Comparison of ENCODE assay signal across 8 cellular contexts in the genomic region with DNA sequence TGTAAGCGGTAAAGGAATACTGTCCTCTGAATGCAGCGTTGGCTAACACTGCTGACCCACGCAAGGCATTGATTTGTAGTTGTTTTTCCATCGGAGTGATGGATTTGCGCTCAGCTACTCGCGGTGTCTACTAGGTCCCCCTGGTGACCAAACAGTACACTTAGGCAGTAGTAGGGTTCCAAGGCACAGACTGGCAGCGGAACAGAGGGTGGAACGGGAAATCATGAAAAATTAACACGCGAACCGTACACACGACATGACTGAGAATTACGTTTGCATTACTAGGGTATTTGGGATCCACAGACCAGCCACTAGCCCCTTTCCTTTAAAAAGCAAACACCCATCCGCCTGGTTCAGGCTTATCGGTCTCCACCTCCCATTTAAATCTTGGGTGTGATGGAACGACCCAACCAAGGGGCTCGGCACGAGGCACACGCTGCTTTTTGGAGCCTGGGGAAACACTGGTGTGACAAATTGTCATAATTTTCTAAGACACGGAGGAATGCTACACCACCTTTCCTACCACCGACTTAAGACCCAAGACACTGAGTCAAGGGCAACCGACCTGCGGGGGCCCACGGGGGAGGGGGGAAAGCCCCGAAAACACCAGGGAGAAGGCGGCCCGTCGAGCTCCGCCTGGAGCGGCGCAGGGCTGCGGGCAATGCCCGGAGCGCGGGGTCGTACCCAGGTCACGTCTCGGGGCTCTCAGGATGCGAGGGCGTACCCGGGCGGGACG. TPM values are rescaled to one million over a fixed set of nuclear protein-coding genes. Genes with fewer than 3 reads are reported as not detected.
A peak's percentile ranks its signal among the peaks of the same experiment; 100 is the strongest.
DNase-seq lines count a peak whose midpoint lies in the region; ATAC-seq and TF ChIP-seq lines count a peak whose summit lies in the region.

No MANE protein-coding gene starts in this region.

- peak overlapping the region; percentile 96 to 97 for H3K27ac ChIP-seq in coronary artery

- no peaks in the 10 kb centered on the region for H3K27me3 Mint-ChIP-seq in activated CD4-positive, alpha-beta T cell treated with anti-CD3 and anti-CD28 coated beads for 36 hours

- TF ChIP-seq CTCF in coronary artery (IDR thresholded peaks at IDR 0.05) = peak; percentile 58

- peaks cover 6% of the 10 kb centered on the region for H3K36me3 Mint-ChIP-seq in activated CD4-positive, alpha-beta T cell treated with anti-CD3 and anti-CD28 coated beads for 36 hours (ENCODE audit: low read depth)

- intact Hi-C loops in activated CD4-positive, alpha-beta T cell treated with anti-CD3 and anti-CD28 coated beads for 36 hours (cut with DNase I, micrococcal nuclease) = loop anchor here (1.0 to 10.0 kb wide), 17 partner anchors 31 to 1076 kb away; a partner anchor contains a TSS

- POLR2A ChIA-PET in activated CD4-positive, alpha-beta T cell treated with anti-CD3 and anti-CD28 coated beads for 36 hours (lab: Charles Lee) = interaction anchor here (0.6 to 2.4 kb wide), 3 partner anchors 21 to 129 kb away, joined by 3 to 12 read pairs (median 5); no protein-coding TSS in a partner anchor

- peak overlapping the region; percentile 94 for H3K4me3 Mint-ChIP-seq in activated CD4-positive, alpha-beta T cell treated with anti-CD3 and anti-CD28 coated beads for 36 hours

- H3K9me3 Mint-ChIP-seq in activated CD4-positive, alpha-beta T cell treated with anti-CD3 and anti-CD28 coated beads for 36 hours (ENCODE audit: low read depth) = no peaks in the 10 kb centered on the region

- peaks cover 36% of the 10 kb centered on the region for H3K4me1 Mint-ChIP-seq in activated CD4-positive, alpha-beta T cell treated with anti-CD3 and anti-CD28 coated beads for 36 hours

- peak overlapping the region; percentile 95 for H3K4me3 ChIP-seq in coronary artery

- DNase-seq in AG08395 (ENCODE audit: low spot score) = peak; percentile 86
- peak; percentile 38 for DNase-seq in NCI-H2196 treated with DMSO at 0.1 percent for 48 hours (lab: John Stamatoyannopoulos, UW; ENCODE audit: unreplicated experiment)
- DNase-seq in activated CD4-positive, alpha-beta T cell treated with anti-CD3 and anti-CD28 coated beads for 36 hours = peak; percentile 78
- DNase-seq in coronary artery (ENCODE audit: low spot score) = peak; percentile 82
- DNase-seq in left kidney (ENCODE audit: low read depth, low spot score) = peak; percentile 88
- DNase-seq in stimulated activated CD4-positive, alpha-beta T cell treated with anti-CD3 and anti-CD28 coated beads, Interleukin-2, amount 100 ng/mL, for 24 hours = peak; percentile 52 to 67

- CTCF ChIA-PET in activated CD4-positive, alpha-beta T cell treated with anti-CD3 and anti-CD28 coated beads for 36 hours (lab: Charles Lee) = interaction anchor here (0.5 to 10.7 kb wide), 27 partner anchors 10 to 538 kb away, joined by 3 to 156 read pairs (median 5); no protein-coding TSS in a partner anchor

- H3K27ac Mint-ChIP-seq in activated CD4-positive, alpha-beta T cell treated with anti-CD3 and anti-CD28 coated beads for 36 hours = peak overlapping the region; percentile 95

- ATAC-seq in GM18858 (IDR thresholded peaks at IDR 0.05; ENCODE audit: unreplicated experiment) (peak; percentile 28), HG03097 (IDR thresholded peaks at IDR 0.05; ENCODE audit: low FRiP score, unreplicated experiment) (peak; percentile 31)
- ATAC-seq in activated CD4-positive, alpha-beta T cell treated with anti-CD3 and anti-CD28 coated beads for 36 hours = peak; percentile 62

RNA-seq across cellular contexts. Expression of a gene that starts 0.7 kb away (rescaled TPM):
- 1 to 10 TPM; 6.1 to 6.5 TPM for total RNA-seq in activated CD4-positive, alpha-beta T cell treated with anti-CD3 and anti-CD28 coated beads for 36 hours

Comparison
In these comparisons a context has a peak if more than half of its experiments do, and no peak if none do; other contexts are left out.
1. Peak in every context shown above with its lines: DNase-seq, ATAC-seq, H3K4me3 ChIP-seq and H3K27ac ChIP-seq.
2. DNase-seq: peak in every context shown above with its lines; median percentile 88 in left kidney; 86 in AG08395; 82 in coronary artery; 78 in activated CD4-positive, alpha-beta T cell treated with anti-CD3 and anti-CD28 coated beads for 36 hours; 60 in stimulated activated CD4-positive, alpha-beta T cell treated with anti-CD3 and anti-CD28 coated beads, Interleukin-2, amount 100 ng/mL, for 24 hours; 38 in NCI-H2196 treated with DMSO at 0.1 percent for 48 hours.